Comparison of ENCODE assay signal across 14 cellular contexts in the genomic region with DNA sequence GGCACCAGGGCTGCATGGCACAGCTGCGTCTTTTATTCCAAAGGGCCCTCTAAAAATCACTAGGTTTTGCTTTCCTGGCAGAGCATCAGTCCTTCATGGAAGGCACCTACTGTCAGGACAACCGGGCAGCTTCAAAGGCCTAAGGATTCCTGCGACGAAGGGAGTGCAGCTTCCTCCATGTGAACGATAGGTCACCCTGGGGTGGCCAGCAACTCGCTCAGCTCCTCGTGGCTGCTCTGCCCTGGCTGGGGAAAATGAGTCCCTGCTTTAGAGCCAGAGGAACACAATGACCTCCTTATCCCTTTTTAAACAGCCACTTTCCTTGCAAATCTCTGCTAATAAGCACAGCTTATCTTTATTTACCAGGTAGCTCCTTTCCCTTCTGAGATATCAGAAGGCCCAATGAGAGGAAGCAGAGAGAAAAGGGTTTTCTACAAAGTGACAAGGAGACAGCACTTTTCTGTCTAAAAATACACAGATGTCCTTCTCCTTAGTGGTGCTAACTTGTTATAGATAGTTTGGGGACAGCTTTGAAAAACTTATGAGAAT.
A peak's percentile ranks its signal among the peaks of the same experiment; 100 is the strongest.
DNase-seq lines count a peak whose midpoint lies in the region; ATAC-seq and TF ChIP-seq lines count a peak whose summit lies in the region.
"Had no signal": no experiment of that assay in that cellular context is flagged by ENCODE, and none has a peak within 500 bp of the region (broad histone marks: within the 10 kb centered on the region; RNA-seq: fewer than 3 reads in every experiment).

No MANE protein-coding gene starts in this region.

- H2AK5ac ChIP-seq in trophoblast cell (ENCODE audit: low read length) = peak overlapping the region; percentile 28

- no peak overlapping the region for H4K12ac ChIP-seq in trophoblast cell (ENCODE audit: low read depth, low read length)

- no peak overlapping the region for H3K14ac ChIP-seq in trophoblast cell (ENCODE audit: low read length)

- peak overlapping the region; percentile 29 for H2BK12ac ChIP-seq in trophoblast cell (ENCODE audit: low read length)

- H3K4ac ChIP-seq in trophoblast cell (ENCODE audit: low read depth, low read length) = peak overlapping the region; percentile 11

- H3K23ac ChIP-seq in trophoblast cell (ENCODE audit: low read length) = no peak overlapping the region

- DNase-seq in cardiac muscle cell (ENCODE audit: low read depth in 1 of 2, low spot score in 1 of 2) = no peak
- no peak for DNase-seq in left ventricle myocardium superior
- DNase-seq in endodermal cell = no peak
- DNase-seq in trophoblast cell = no peak
- DNase-seq in NCI-H526 treated with DMSO at 0.1 percent for 48 hours (lab: John Stamatoyannopoulos, UW) = no peak
- no peak for DNase-seq in activated naive CD4-positive, alpha-beta T cell treated with Interleukin-2 at 50 U/mL for 16 hours
- DNase-seq in occipital lobe (lab: John Stamatoyannopoulos, UW) = no peak
- DNase-seq: AML-193; Calu3; CD4-positive, alpha-beta T cell; DMS 273 treated with DMSO at 0.1 percent for 48 hours; H7 had no signal

- no peak for ATAC-seq in left ventricle myocardium superior

- H3K18ac ChIP-seq in trophoblast cell (ENCODE audit: low read length) = peak overlapping the region; percentile 10

- peaks cover 95% of the 10 kb centered on the region for H3K27me3 Mint-ChIP-seq in endodermal cell (ENCODE audit: insufficient read depth)

- 78 to 98% methylated on average over 5 to 7 of the region's 7 CpGs for WGBS in endodermal cell (ENCODE audit: insufficient coverage in 1 of 2, insufficient read length in 1 of 2), 2 experiments
- no CpG with 5 or more reads among the region's 7 CpGs for WGBS in trophoblast cell (ENCODE audit: extremely low coverage, insufficient coverage, insufficient read length)

- H3K27ac Mint-ChIP-seq in endodermal cell = no peak overlapping the region
- H3K27ac Mint-ChIP-seq: CD4-positive, alpha-beta T cell; IgD-negative memory B cell had no signal

- H2AFZ ChIP-seq in trophoblast cell (ENCODE audit: insufficient read depth, low read length, poor library complexity) = no peak overlapping the region

- H3K36me3 Mint-ChIP-seq in endodermal cell (ENCODE audit: low read depth) = no peaks in the 10 kb centered on the region
- H3K36me3 Mint-ChIP-seq: IgD-negative memory B cell had no signal

- H2BK5ac ChIP-seq in trophoblast cell (ENCODE audit: low read depth, low read length, poor library complexity) = no peak overlapping the region

- H3K9ac ChIP-seq in endodermal cell (ENCODE audit: extremely low read depth, low read length, poor library complexity, severe bottlenecking) (no peak overlapping the region), trophoblast cell (ENCODE audit: low read length) (no peak overlapping the region)

- no peaks in the 10 kb centered on the region for H3K36me3 ChIP-seq in cardiac muscle cell
- H3K36me3 ChIP-seq in endodermal cell (ENCODE audit: control insufficient read depth, insufficient read depth, low read length) = no peaks in the 10 kb centered on the region
- no peaks in the 10 kb centered on the region for H3K36me3 ChIP-seq in trophoblast cell (ENCODE audit: control insufficient read depth in 1 of 2, insufficient read depth in 2 of 2, low read length in 2 of 2)

- H3K79me1 ChIP-seq in trophoblast cell (ENCODE audit: low read length) = peaks cover 18% of the 10 kb centered on the region

- peaks cover 14% of the 10 kb centered on the region for H3K4me1 Mint-ChIP-seq in endodermal cell

- H3K4me2 ChIP-seq in trophoblast cell (ENCODE audit: low read length) = no peak overlapping the region

- TF ChIP-seq CTCF in cardiac muscle cell (IDR thresholded peaks at IDR 0.05; ENCODE audit: low read depth, low read length) = no peak
- TF ChIP-seq CTCF in endodermal cell (conservative IDR thresholded peaks at IDR 0.05) = no peak

- H3K79me2 ChIP-seq in trophoblast cell (ENCODE audit: control insufficient read depth, insufficient read depth, low read length, poor library complexity) = no peaks in the 10 kb centered on the region

- intact Hi-C loops in left ventricle myocardium superior (cut with micrococcal nuclease) = no loop called here

- peak overlapping the region; percentile 31 for H4K8ac ChIP-seq in trophoblast cell (ENCODE audit: low read depth, low read length)

- peaks cover 6% of the 10 kb centered on the region for H3K27me3 ChIP-seq in cardiac muscle cell
- H3K27me3 ChIP-seq in endodermal cell (ENCODE audit: control insufficient read depth, insufficient read depth, low read length, poor library complexity, severe bottlenecking) = peaks cover 96% of the 10 kb centered on the region
- no peaks in the 10 kb centered on the region for H3K27me3 ChIP-seq in trophoblast cell (ENCODE audit: insufficient read depth, low read length)

- peak overlapping the region; percentile 58 for H4K91ac ChIP-seq in trophoblast cell (ENCODE audit: low read depth, low read length)

- H3K4me3 ChIP-seq in cardiac muscle cell = no peak overlapping the region
- H3K4me3 ChIP-seq in endodermal cell (ENCODE audit: low read length) = no peak overlapping the region
- no peak overlapping the region for H3K4me3 ChIP-seq in trophoblast cell (ENCODE audit: low read depth, low read length)

- no peak overlapping the region for H3K4me3 Mint-ChIP-seq in endodermal cell
- H3K4me3 Mint-ChIP-seq: CD4-positive, alpha-beta T cell; IgD-negative memory B cell had no signal

- H3K9me3 ChIP-seq in cardiac muscle cell (ENCODE audit: low read depth) (no peaks in the 10 kb centered on the region), endodermal cell (ENCODE audit: control insufficient read depth, low read length) (no peaks in the 10 kb centered on the region), trophoblast cell (ENCODE audit: insufficient read depth, low read depth, low read length) (no peaks in the 10 kb centered on the region)

- no peaks in the 10 kb centered on the region for H3K9me3 Mint-ChIP-seq in endodermal cell
- H3K9me3 Mint-ChIP-seq: CD4-positive, alpha-beta T cell; IgD-negative memory B cell had no signal

- H3K4me1 ChIP-seq in cardiac muscle cell (ENCODE audit: low read depth) = peaks cover 15% of the 10 kb centered on the region
- peaks cover 11% of the 10 kb centered on the region for H3K4me1 ChIP-seq in endodermal cell (ENCODE audit: control insufficient read depth, insufficient read depth, low read length)
- peaks cover 12 to 20% of the 10 kb centered on the region in 2 experiments for H3K4me1 ChIP-seq in trophoblast cell (ENCODE audit: control insufficient read depth in 1 of 2, insufficient read depth in 2 of 2, low read length in 2 of 2)

- peak overlapping the region; percentile 5 for H3K27ac ChIP-seq in cardiac muscle cell
- H3K27ac ChIP-seq in endodermal cell (ENCODE audit: low read depth, low read length) = peak overlapping the region; percentile 83
- H3K27ac ChIP-seq in trophoblast cell (ENCODE audit: low read depth, low read length) = no peak overlapping the region
- H3K27ac ChIP-seq: 22Rv1 had no signal

- H2BK120ac ChIP-seq in trophoblast cell (ENCODE audit: insufficient read depth, low read length, poor library complexity) = peak overlapping the region; percentile 33
